ENCODE assay signal across 17 cellular contexts in the genomic region with DNA sequence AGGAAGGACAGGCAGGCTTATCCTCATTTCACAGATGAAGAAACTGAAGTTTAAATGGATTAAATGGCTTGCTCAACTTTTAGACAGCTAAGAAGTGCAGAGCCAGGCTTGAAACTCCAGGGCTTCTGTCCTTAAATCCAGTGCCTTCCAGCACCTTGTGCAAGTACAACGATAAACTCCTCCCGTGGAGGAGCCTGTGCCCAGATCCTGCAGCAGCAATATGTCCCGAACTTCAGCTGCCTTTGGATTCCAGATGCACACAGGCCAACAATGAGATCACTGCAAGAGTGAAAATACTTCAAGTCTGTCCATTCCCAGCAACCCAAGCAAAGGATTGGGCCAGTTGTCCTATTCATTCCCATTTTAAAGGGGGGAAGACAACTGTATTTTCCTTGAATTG.
DNase-seq lines count a peak whose midpoint lies in the region; ATAC-seq and TF ChIP-seq lines count a peak whose summit lies in the region.
"Had no signal": no experiment of that assay in that cellular context is flagged by ENCODE, and none has a peak within 500 bp of the region (broad histone marks: within the 10 kb centered on the region; RNA-seq: fewer than 3 reads in every experiment).

No MANE protein-coding gene starts in this region.

- H3K4me1 ChIP-seq in esophagus muscularis mucosa (no peaks in the 10 kb centered on the region), sigmoid colon (no peaks in the 10 kb centered on the region)
- H3K4me1 ChIP-seq: Caco-2 had no signal

- peak; percentile 38 to 93 for ATAC-seq in left cardiac atrium
- ATAC-seq: A549 had no signal

- 81% methylated on average over 3 of the region's 3 CpGs for WGBS in esophagus muscularis mucosa
- WGBS in sigmoid colon, 2 donors: 84 to 96% methylated on average over 3 of the region's 3 CpGs

- peak overlapping the region in 1 of 4 donors; percentile 44 for H3K27ac ChIP-seq in esophagus muscularis mucosa (replicated peaks in 1 of 4)
- H3K27ac ChIP-seq in sigmoid colon: no peak overlapping the region
- H3K27ac ChIP-seq: A549, C4-2B, HL-60 had no signal

- H3K36me3 ChIP-seq in esophagus muscularis mucosa (peaks cover 0 to 34% (median 25%) of the 10 kb centered on the region in 4 donors), sigmoid colon (peaks cover 9 to 24% (median 14%) of the 10 kb centered on the region in 4 donors)
- H3K36me3 ChIP-seq: BE2C had no signal

- TF ChIP-seq POLR2A in esophagus muscularis mucosa (IDR thresholded peaks at IDR 0.05; ENCODE audit: low read depth) (no peak), sigmoid colon (IDR thresholded peaks at IDR 0.05) (no peak)

- no peak for TF ChIP-seq EP300 in esophagus muscularis mucosa (IDR thresholded peaks at IDR 0.05)
- no peak for TF ChIP-seq EP300 in sigmoid colon (IDR thresholded peaks at IDR 0.05)

- H3K27me3 ChIP-seq in esophagus muscularis mucosa (no peaks in the 10 kb centered on the region), sigmoid colon (no peaks in the 10 kb centered on the region)
- H3K27me3 ChIP-seq: BE2C had no signal

- intact Hi-C loops in esophagus muscularis mucosa (cut with DNase I) (no loop called here), left cardiac atrium (cut with DNase I) (loop anchor here in 1 of 2 donors (10.0 kb wide), 1 partner anchor 469 kb away; no protein-coding TSS in a partner anchor), sigmoid colon (cut with DNase I) (no loop called here)

- H3K4me3 ChIP-seq in esophagus muscularis mucosa (no peak overlapping the region), sigmoid colon (no peak overlapping the region)
- H3K4me3 ChIP-seq: A549 had no signal

- DNase-seq in esophagus muscularis mucosa (ENCODE audit: extremely low spot score): peak; percentile 91
- peak; percentile 9 for DNase-seq in fibroblast of gingiva (ENCODE audit: low read depth)
- DNase-seq in left cardiac atrium: no peak
- DNase-seq in sigmoid colon: peak; percentile 74
- DNase-seq in GM19238 (ENCODE audit: insufficient read length, low spot score): no peak
- no peak for DNase-seq in anterior cingulate cortex (lab: John Stamatoyannopoulos, UW)
- DNase-seq in NK-92 treated with Interleukin-12 subunit alpha and Interleukin-12 subunit beta, amount 100 ng/mL, for 24 hours (lab: John Stamatoyannopoulos, UW): no peak
- DNase-seq: BE2C; Caco-2; CD4-positive, alpha-beta memory T cell; DND-41; GDM1; HCEC 1CT; HFFc6 had no signal

- TF ChIP-seq CTCF in esophagus muscularis mucosa (IDR thresholded peaks at IDR 0.05) (no peak), sigmoid colon (IDR thresholded peaks at IDR 0.05) (no peak)

- H3K9me3 ChIP-seq in esophagus muscularis mucosa (no peaks in the 10 kb centered on the region), sigmoid colon (no peaks in the 10 kb centered on the region)
- H3K9me3 ChIP-seq: A549, BE2C, Caco-2 had no signal

Comparison
In these comparisons a context has a peak if more than half of its experiments do, and no peak if none do; other contexts are left out.
1. DNase-seq: peak in esophagus muscularis mucosa (single experiment), fibroblast of gingiva (single experiment) and sigmoid colon (single experiment); none in left cardiac atrium (single experiment), GM19238 (single experiment), anterior cingulate cortex (0 of 58) and NK-92 treated with Interleukin-12 subunit alpha and Interleukin-12 subunit beta, amount 100 ng/mL, for 24 hours (single experiment).